In genomic region chr6:5693588-5693987, GRCh38 we compare ENCODE assay signal across 27 cellular contexts.
"Had no signal": no experiment of that assay in that cellular context is flagged by ENCODE, and none has a peak within 500 bp of the region (broad histone marks: within the 10 kb centered on the region; RNA-seq: fewer than 3 reads in every experiment).

No MANE protein-coding gene starts in this region.

- H3K27me3 ChIP-seq: neural progenitor cell, neutrophil, ovary, right atrium auricular region, right lobe of liver, stomach, testis, thyroid gland, transverse colon, upper lobe of left lung, vagina had no signal

- FAIRE-seq: islet of Langerhans, kidney had no signal

- DNase-seq: hypothalamus; immature natural killer cell; kidney; left ventricle myocardium inferior; naive thymus-derived CD8-positive, alpha-beta T cell; occipital lobe; ovary; right lobe of liver; stimulated activated CD4-positive, alpha-beta T cell treated with anti-CD3 and anti-CD28 coated beads, Interleukin-12 subunit alpha, Interleukin-12 subunit beta, amount 100 ng/mL, for 4 hours; stimulated activated CD4-positive, alpha-beta T cell treated with anti-CD3 and anti-CD28 coated beads, Interleukin-15, amount 100 ng/mL, for 24 hours; stimulated activated CD4-positive, alpha-beta T cell treated with anti-CD3 and anti-CD28 coated beads, Interleukin-2, amount 100 ng/mL, for 24 hours; stimulated activated CD4-positive, alpha-beta T cell treated with anti-CD3 and anti-CD28 coated beads, Interleukin-4, amount 100 ng/mL, for 1 hour; stimulated activated naive B cell treated with anti-CD40 and anti-IgM and Interleukin-4, amounts not matched to agents 10 μg/mL and 1 μg/mL and 100 μg/mL, for 72 hours; stimulated activated naive CD8-positive, alpha-beta T cell treated with anti-CD3 and anti-CD28 coated beads, Interleukin-15, Interleukin-2, amounts not matched to agents 100 U/mL and 50 U/mL, for 24 hours; stomach; testis; thyroid gland; transverse colon; upper lobe of left lung had no signal

- H3K9ac ChIP-seq: neural progenitor cell had no signal

- H3K27ac ChIP-seq: left ventricle myocardium inferior, neural progenitor cell, neutrophil, ovary, right atrium auricular region, right lobe of liver, stomach, testis, thyroid gland, transverse colon, upper lobe of left lung, vagina had no signal

- H3K4me1 ChIP-seq: left ventricle myocardium inferior, neural progenitor cell, right atrium auricular region, right lobe of liver, testis had no signal

- H3K4me3 ChIP-seq: left ventricle myocardium inferior, lung, neural progenitor cell, ovary, right atrium auricular region, right lobe of liver, stomach, testis, thyroid gland, transverse colon, upper lobe of left lung, vagina had no signal

- ATAC-seq: right lobe of liver; stimulated activated naive B cell treated with anti-CD40 and anti-IgM and Interleukin-4, amounts not matched to agents 10 μg/mL and 1 μg/mL and 100 μg/mL, for 72 hours; stimulated activated naive CD8-positive, alpha-beta T cell treated with anti-CD3 and anti-CD28 coated beads, Interleukin-15, Interleukin-2, amounts not matched to agents 100 U/mL and 50 U/mL, for 24 hours had no signal

- H3K27ac Mint-ChIP-seq: immature natural killer cell; nephron; neural progenitor cell; progenitor cell of endocrine pancreas; stimulated activated naive B cell treated with anti-CD40 and anti-IgM and Interleukin-4, amounts not matched to agents 10 μg/mL and 1 μg/mL and 100 μg/mL, for 72 hours had no signal

- H3K36me3 ChIP-seq: left ventricle myocardium inferior, neural progenitor cell, neutrophil, ovary, right atrium auricular region, right lobe of liver, stomach, thyroid gland, transverse colon, upper lobe of left lung, vagina had no signal

- H3K4me1 Mint-ChIP-seq: nephron, neural progenitor cell had no signal

- H3K4me2 ChIP-seq: neural progenitor cell had no signal

- H2AFZ ChIP-seq: neural progenitor cell had no signal

- H3K9me3 ChIP-seq: neutrophil, ovary, right lobe of liver, testis, thyroid gland, transverse colon, vagina had no signal

- H3K4me3 Mint-ChIP-seq: immature natural killer cell; nephron; neural progenitor cell; stimulated activated naive B cell treated with anti-CD40 and anti-IgM and Interleukin-4, amounts not matched to agents 10 μg/mL and 1 μg/mL and 100 μg/mL, for 72 hours had no signal

- H3K27me3 Mint-ChIP-seq: naive thymus-derived CD8-positive, alpha-beta T cell; progenitor cell of endocrine pancreas; stimulated activated naive B cell treated with anti-CD40 and anti-IgM and Interleukin-4, amounts not matched to agents 10 μg/mL and 1 μg/mL and 100 μg/mL, for 72 hours had no signal
